Comparison of ENCODE assay signal across 21 cellular contexts in genomic region chr5:68071731-68072130, GRCh38.
DNase-seq lines count a peak whose midpoint lies in the region; ATAC-seq, FAIRE-seq and TF ChIP-seq lines count a peak whose summit lies in the region.
"Had no signal": no experiment of that assay in that cellular context is flagged by ENCODE, and none has a peak within 500 bp of the region (broad histone marks: within the 10 kb centered on the region; RNA-seq: fewer than 3 reads in every experiment).

No MANE protein-coding gene starts in this region.

- H3K27ac Mint-ChIP-seq in astrocyte (ENCODE audit: unreplicated experiment): no peak overlapping the region
- no peak overlapping the region for H3K27ac Mint-ChIP-seq in memory B cell

- TF ChIP-seq POLR2A in prostate gland (IDR thresholded peaks at IDR 0.05): no peak

- no CpG with 5 or more reads among the region's 6 CpGs for WGBS in neuronal stem cell (ENCODE audit: extremely low coverage in 2 of 2, insufficient read length in 2 of 2, insufficient replicate concordance in 1 of 2), 2 donors
- WGBS in prostate gland: 78% methylated on average over 6 of the region's 6 CpGs

- H4K20me1 ChIP-seq in astrocyte (ENCODE audit: insufficient read depth, low read length): no peaks in the 10 kb centered on the region

- H3K4me3 ChIP-seq in astrocyte (ENCODE audit: insufficient read depth, low read depth, low read length): no peak overlapping the region
- no peak overlapping the region for H3K4me3 ChIP-seq in neuronal stem cell (ENCODE audit: low read length in 2 of 2)
- no peak overlapping the region for H3K4me3 ChIP-seq in prostate gland
- H3K4me3 ChIP-seq: body of pancreas, dorsolateral prefrontal cortex, testis had no signal

- no peak overlapping the region for H3K9ac ChIP-seq in astrocyte (ENCODE audit: low read length)
- no peak overlapping the region for H3K9ac ChIP-seq in neuronal stem cell (ENCODE audit: low read depth, low read length, poor library complexity)

- H2BK120ac ChIP-seq in neuronal stem cell (ENCODE audit: low read depth, low read length): no peak overlapping the region

- H3K9me3 Mint-ChIP-seq in astrocyte (ENCODE audit: unreplicated experiment) (no peaks in the 10 kb centered on the region), memory B cell (no peaks in the 10 kb centered on the region)

- no peak overlapping the region for H3K4ac ChIP-seq in neuronal stem cell (ENCODE audit: low read length)

- DNase-seq in ELR (ENCODE audit: low read depth) (peak; percentile 74), HCEC 1CT (peak; percentile 62), astrocyte (ENCODE audit: low read depth) (peak; percentile 26), memory B cell (ENCODE audit: low spot score in 2 of 2) (no peak), neuronal stem cell (ENCODE audit: low spot score) (no peak), T-helper 2 cell (no peak), prostate gland (ENCODE audit: low spot score) (no peak)
- DNase-seq in activated CD4-positive, alpha-beta T cell treated with anti-CD3 and anti-CD28 coated beads, Interleukin-2, amount 50 U/mL, for 48 hours: no peak
- DNase-seq: activated CD4-positive, alpha-beta T cell treated with anti-CD3 and anti-CD28 coated beads for 1 hour; activated gamma-delta T cell treated with Interleukin-2 at 50 U/mL for 16 hours; body of pancreas; dorsolateral prefrontal cortex; KG1; left cardiac atrium; NCI-H1105 treated with DMSO at 0.1 percent for 48 hours; NCI-H226; occipital lobe; Right ventricle myocardium superior; stimulated activated CD4-positive, alpha-beta T cell treated with anti-CD3 and anti-CD28 coated beads, Interleukin-2, amount 100 ng/mL, for 48 hours; testis had no signal

- no peak overlapping the region for H4K8ac ChIP-seq in neuronal stem cell (ENCODE audit: low read depth, low read length)

- H3K27ac ChIP-seq in astrocyte (ENCODE audit: low read depth, low read length): no peak overlapping the region
- H3K27ac ChIP-seq in neuronal stem cell (replicated peaks; ENCODE audit: low read length): no peak overlapping the region
- no peak overlapping the region for H3K27ac ChIP-seq in prostate gland
- H3K27ac ChIP-seq: body of pancreas, dorsolateral prefrontal cortex, testis had no signal

- no peak overlapping the region for H3K4me3 Mint-ChIP-seq in astrocyte (ENCODE audit: unreplicated experiment)
- peak overlapping the region; percentile 27 for H3K4me3 Mint-ChIP-seq in memory B cell

- H3K4me1 ChIP-seq in astrocyte (ENCODE audit: insufficient read depth, low read length) (no peaks in the 10 kb centered on the region), neuronal stem cell (ENCODE audit: control insufficient read depth in 2 of 2, insufficient read depth in 1 of 2, low read depth in 1 of 2, low read length in 2 of 2) (peaks cover 0 to 2% of the 10 kb centered on the region in 2 donors), prostate gland (replicated peaks) (no peaks in the 10 kb centered on the region)
- H3K4me1 ChIP-seq: body of pancreas, testis had no signal

- H2BK15ac ChIP-seq in neuronal stem cell (ENCODE audit: low read length): no peak overlapping the region

- H2BK5ac ChIP-seq in neuronal stem cell (ENCODE audit: low read length): no peak overlapping the region

- H3K4me2 ChIP-seq in astrocyte (ENCODE audit: low read length) (no peak overlapping the region), neuronal stem cell (ENCODE audit: insufficient read depth, low read length, poor library complexity, severe bottlenecking) (no peak overlapping the region)

- H3K14ac ChIP-seq in neuronal stem cell (ENCODE audit: low read length): no peak overlapping the region

- no peak overlapping the region for H4K91ac ChIP-seq in neuronal stem cell (ENCODE audit: low read depth, low read length, poor library complexity)

- no peak overlapping the region for H3K18ac ChIP-seq in neuronal stem cell (ENCODE audit: low read length)

- H3K4me1 Mint-ChIP-seq in astrocyte (ENCODE audit: low read depth, unreplicated experiment) (peaks cover 4% of the 10 kb centered on the region), memory B cell (peaks cover 6% of the 10 kb centered on the region)

- H3K36me3 Mint-ChIP-seq in astrocyte (ENCODE audit: low read depth, unreplicated experiment) (no peaks in the 10 kb centered on the region), memory B cell (no peaks in the 10 kb centered on the region)

- no peak overlapping the region for H2BK12ac ChIP-seq in neuronal stem cell (ENCODE audit: low read length)

- H3K23ac ChIP-seq in neuronal stem cell (ENCODE audit: low read depth, low read length, poor library complexity): no peak overlapping the region

- no peak for FAIRE-seq in astrocyte (lab: Jason Lieb, UNC)

- peaks cover 4% of the 10 kb centered on the region for H3K27me3 Mint-ChIP-seq in astrocyte (ENCODE audit: low read depth, unreplicated experiment)
- H3K27me3 Mint-ChIP-seq in memory B cell: peaks cover 2% of the 10 kb centered on the region

- H3K27me3 ChIP-seq in astrocyte (ENCODE audit: insufficient read depth, low read length) (peaks cover 3% of the 10 kb centered on the region), neuronal stem cell (ENCODE audit: control insufficient read depth in 3 of 3, insufficient read depth in 3 of 3, low read depth in 1 of 3, low read length in 3 of 3) (no peaks in the 10 kb centered on the region), prostate gland (replicated peaks; ENCODE audit: insufficient read depth) (no peaks in the 10 kb centered on the region)
- H3K27me3 ChIP-seq: body of pancreas, dorsolateral prefrontal cortex, testis had no signal

- H2AK5ac ChIP-seq in neuronal stem cell (ENCODE audit: low read depth, low read length): no peak overlapping the region

- H3K9me3 ChIP-seq in astrocyte (ENCODE audit: insufficient read depth, low read depth, low read length): no peaks in the 10 kb centered on the region
- H3K9me3 ChIP-seq in neuronal stem cell (replicated peaks in 1 of 2; ENCODE audit: control insufficient read depth in 2 of 2, insufficient read depth in 1 of 2, low read depth in 1 of 2, low read length in 2 of 2): peaks cover 0 to 2% of the 10 kb centered on the region in 2 donors
- H3K9me3 ChIP-seq in prostate gland: no peaks in the 10 kb centered on the region
- H3K9me3 ChIP-seq: body of pancreas, testis had no signal

- TF ChIP-seq CTCF in astrocyte (IDR thresholded peaks at IDR 0.05; ENCODE audit: insufficient read depth, low read depth, low read length): no peak
- no peak for TF ChIP-seq CTCF in prostate gland (IDR thresholded peaks at IDR 0.05)

- no peaks in the 10 kb centered on the region for H3K36me3 ChIP-seq in astrocyte (ENCODE audit: insufficient read depth, low read length)
- no peaks in the 10 kb centered on the region for H3K36me3 ChIP-seq in neuronal stem cell (replicated peaks in 1 of 2; ENCODE audit: control insufficient read depth in 2 of 2, insufficient read depth in 2 of 2, low read length in 2 of 2)
- H3K36me3 ChIP-seq in prostate gland: no peaks in the 10 kb centered on the region

- H3K79me1 ChIP-seq in neuronal stem cell (ENCODE audit: low read depth, low read length): no peaks in the 10 kb centered on the region

- H3K79me2 ChIP-seq in astrocyte (ENCODE audit: insufficient read depth, low read length): no peaks in the 10 kb centered on the region

- ATAC-seq in memory B cell (ENCODE audit: low read depth): no peak
- ATAC-seq: body of pancreas, esophagus mucosa, left cardiac atrium had no signal

- H2AFZ ChIP-seq in astrocyte (ENCODE audit: low read depth, low read length) (no peak overlapping the region), neuronal stem cell (ENCODE audit: low read length) (no peak overlapping the region)

- intact Hi-C loops in prostate gland (cut with DNase I): no loop called here

Comparison
In these comparisons a context has a peak if more than half of its experiments do, and no peak if none do; other contexts are left out.
1. DNase-seq: peak in ELR (single experiment), HCEC 1CT (single experiment) and astrocyte (single experiment); none in memory B cell (0 of 2), activated CD4-positive, alpha-beta T cell treated with anti-CD3 and anti-CD28 coated beads, Interleukin-2, amount 50 U/mL, for 48 hours (0 of 2), neuronal stem cell (single experiment), T-helper 2 cell (0 of 5) and prostate gland (single experiment).